In genomic region chr1:228923973-228924766, GRCh38 we compare ENCODE assay signal across 26 cellular contexts.
"Had no signal": no experiment of that assay in that cellular context is flagged by ENCODE, and none has a peak within 500 bp of the region (broad histone marks: within the 10 kb centered on the region; RNA-seq: fewer than 3 reads in every experiment).

No MANE protein-coding gene starts in this region.

- H3K4me3 ChIP-seq: breast epithelium, MG63 had no signal

- H3K27ac ChIP-seq: breast epithelium had no signal

- H3K27me3 Mint-ChIP-seq: activated CD8-positive, alpha-beta T cell treated with anti-CD3 and anti-CD28 coated beads for 36 hours; activated naive CD8-positive, alpha-beta T cell treated with anti-CD3 and anti-CD28 coated beads for 36 hours had no signal

- H3K36me3 ChIP-seq: breast epithelium, MG63 had no signal

- H3K27ac Mint-ChIP-seq: activated CD8-positive, alpha-beta T cell treated with anti-CD3 and anti-CD28 coated beads for 36 hours; activated naive CD4-positive, alpha-beta T cell treated with anti-CD3 and anti-CD28 coated beads, Interleukin-2, amount 10 ng/mL, durations not matched to agents 7 days and 5 days; activated naive CD8-positive, alpha-beta T cell treated with anti-CD3 and anti-CD28 coated beads for 36 hours; activated T-cell treated with anti-CD3 and anti-CD28 coated beads, Interleukin-2, amount 50 U/mL, for 72 hours; activated T-helper 2 cell treated with anti-CD3 and anti-CD28 coated beads, Interferon-gamma antibody, Interleukin-2, Interleukin-4, amounts not matched to agents 10 μg/mL and 5 μg/mL and 100 μg/mL, durations not matched to agents 14 hours and 24 hours and 36 hours; T-helper 1 cell treated with Interleukin-12 subunit alpha and Interleukin-12 subunit beta and Interleukin-4 antibody, amounts not matched to agents 30 μg/mL and 1 μg/mL, for 36 hours had no signal

- H3K36me3 Mint-ChIP-seq: activated naive CD8-positive, alpha-beta T cell treated with anti-CD3 and anti-CD28 coated beads for 36 hours had no signal

- H3K9me3 Mint-ChIP-seq: activated T-helper 2 cell treated with anti-CD3 and anti-CD28 coated beads, Interferon-gamma antibody, Interleukin-2, Interleukin-4, amounts not matched to agents 10 μg/mL and 5 μg/mL and 100 μg/mL, durations not matched to agents 14 hours and 24 hours and 36 hours; T-helper 1 cell treated with Interleukin-12 subunit alpha and Interleukin-12 subunit beta and Interleukin-4 antibody, amounts not matched to agents 30 μg/mL and 1 μg/mL, for 36 hours had no signal

- DNase-seq: activated CD4-positive, alpha-beta T cell treated with anti-CD3 and anti-CD28 coated beads for 4 hours; activated CD8-positive, alpha-beta memory T cell treated with anti-CD3 and anti-CD28 coated beads, Interleukin-2, amount 50 U/mL, for 4 hours; activated CD8-positive, alpha-beta T cell treated with anti-CD3 and anti-CD28 coated beads for 36 hours; activated gamma-delta T cell treated with Interleukin-2 at 50 U/mL for 16 hours; activated naive CD4-positive, alpha-beta T cell treated with anti-CD3 and anti-CD28 coated beads, Interleukin-2, amount 10 ng/mL, durations not matched to agents 7 days and 5 days; activated naive CD8-positive, alpha-beta T cell treated with anti-CD3 and anti-CD28 coated beads for 36 hours; activated T-cell treated with anti-CD3 and anti-CD28 coated beads, Interleukin-2, amount 50 U/mL, for 72 hours; aorta; KG1; MG63; MV-4-11; NCI-H1092 treated with DMSO at 0.1 percent for 48 hours; NCI-H1417 treated with DMSO at 0.1 percent for 48 hours; NCI-H1694; NCI-H2029; NCI-H2107; NCI-H510A treated with DMSO at 0.1 percent for 48 hours; NCI-H69; NK-92 treated with Interleukin-12 subunit alpha and Interleukin-12 subunit beta, amount 100 ng/mL, for 24 hours; OCI-M1; SHP77 treated with DMSO at 0.1 percent for 48 hours had no signal

- H3K4me3 Mint-ChIP-seq: activated CD8-positive, alpha-beta T cell treated with anti-CD3 and anti-CD28 coated beads for 36 hours; activated naive CD4-positive, alpha-beta T cell treated with anti-CD3 and anti-CD28 coated beads, Interleukin-2, amount 10 ng/mL, durations not matched to agents 7 days and 5 days; activated naive CD8-positive, alpha-beta T cell treated with anti-CD3 and anti-CD28 coated beads for 36 hours; activated T-cell treated with anti-CD3 and anti-CD28 coated beads, Interleukin-2, amount 50 U/mL, for 72 hours; T-helper 1 cell treated with Interleukin-12 subunit alpha and Interleukin-12 subunit beta and Interleukin-4 antibody, amounts not matched to agents 30 μg/mL and 1 μg/mL, for 36 hours had no signal

- ATAC-seq: activated CD4-positive, CD25-positive, alpha-beta regulatory T cell treated with anti-CD3 and anti-CD28 coated beads, Interleukin-2, amount 50 U/mL, for 24 hours; activated CD8-positive, alpha-beta T cell treated with anti-CD3 and anti-CD28 coated beads for 36 hours; activated T-cell treated with anti-CD3 and anti-CD28 coated beads, Interleukin-2, amount 50 U/mL, for 72 hours; Panc1 had no signal

- H3K9me3 ChIP-seq: MG63 had no signal

- H3K27me3 ChIP-seq: breast epithelium, MG63 had no signal

- H3K4me1 ChIP-seq: breast epithelium had no signal
